Comparison of ENCODE assay signal across 35 cellular contexts in the genomic region with DNA sequence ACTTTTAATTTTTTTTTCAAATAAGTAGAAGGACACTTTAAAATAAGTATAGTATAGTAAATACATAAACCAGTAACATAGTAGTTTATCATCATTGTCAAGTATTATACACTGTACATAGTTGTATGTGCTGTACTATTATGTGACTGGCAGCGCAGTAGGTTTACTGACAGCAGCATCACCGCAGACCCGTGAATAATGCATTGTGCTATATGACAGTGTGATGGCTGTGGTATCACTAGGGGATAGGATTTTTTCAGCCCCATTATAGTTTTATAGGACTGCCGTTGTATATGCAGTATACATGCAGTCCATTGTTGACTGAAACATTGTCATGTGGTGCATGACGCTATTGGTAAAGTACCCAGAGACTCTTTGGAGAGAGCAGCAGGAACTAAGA.
"Had no signal": no experiment of that assay in that cellular context is flagged by ENCODE, and none has a peak within 500 bp of the region (broad histone marks: within the 10 kb centered on the region; RNA-seq: fewer than 3 reads in every experiment).

No MANE protein-coding gene starts in this region.

- DNase-seq: Karpas-422, Kasumi-1, MG63, MM.1S, MV-4-11, NCI-H1048, NCI-H1092, NCI-H1092 treated with DMSO at 0.1 percent for 48 hours, NCI-H1105, NCI-H1105 treated with DMSO at 0.1 percent for 48 hours, NCI-H1417, NCI-H1417 treated with DMSO at 0.1 percent for 48 hours, NCI-H1436, NCI-H1436 treated with DMSO at 0.1 percent for 48 hours, NCI-H146, NCI-H1694, NCI-H1694 treated with DMSO at 0.1 percent for 48 hours, NCI-H187, NCI-H187 treated with DMSO at 0.1 percent for 48 hours, NCI-H1930, NCI-H2029, NCI-H2029 treated with DMSO at 0.1 percent for 48 hours, NCI-H2081, NCI-H2081 treated with DMSO at 0.1 percent for 48 hours, NCI-H2107, NCI-H2171, NCI-H2171 treated with DMSO at 0.1 percent for 48 hours, NCI-H2227 treated with DMSO at 0.1 percent for 48 hours, NCI-H226, NCI-H345, NCI-H446, NCI-H446 treated with DMSO at 0.1 percent for 48 hours, NCI-H510A, NCI-H510A treated with DMSO at 0.1 percent for 48 hours had no signal

- H3K27me3 ChIP-seq: MG63 had no signal

- H3K9me3 ChIP-seq: MG63 had no signal

- H3K9ac ChIP-seq: KMS-11 had no signal

- H3K4me2 ChIP-seq: KMS-11 had no signal

- H3K27ac ChIP-seq: KMS-11 had no signal

- H3K36me3 ChIP-seq: MG63 had no signal

- H3K4me3 ChIP-seq: MG63 had no signal
